In the genomic region with DNA sequence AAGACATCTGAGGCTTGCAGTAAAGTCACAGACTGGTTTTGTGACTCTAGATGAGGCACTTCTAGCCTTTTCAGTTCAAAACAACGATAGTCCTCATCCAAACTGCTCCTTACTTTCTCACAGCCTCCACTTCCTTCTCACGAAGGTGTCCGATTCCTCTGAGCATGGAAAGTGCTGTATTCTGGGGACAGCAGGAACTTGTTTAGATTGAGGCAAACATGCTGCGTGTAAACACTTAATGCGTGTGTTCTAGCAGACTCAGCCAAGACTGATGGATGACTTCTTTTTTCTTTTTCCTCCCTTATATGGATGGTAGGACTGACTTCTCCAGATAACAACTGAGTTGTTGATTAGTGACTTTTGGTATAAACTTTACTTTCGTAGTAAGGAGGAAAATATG, we compare ENCODE assay signal across 1 cellular context.
TF ChIP-seq lines count a peak whose summit lies in the region.

No MANE protein-coding gene starts in this region.

TF ChIP-seq in H1, 55 proteins besides CTCF, POLR2A, EP300 and RAD21:
- TF ChIP-seq KDM4A (IDR thresholded peaks at IDR 0.05; ENCODE audit: low read depth, low read length, severe bottlenecking): no peak
- TF ChIP-seq POU5F1 (IDR thresholded peaks at IDR 0.05; ENCODE audit: low read depth, low read length): no peak
- TF ChIP-seq JUND (IDR thresholded peaks at IDR 0.05; ENCODE audit: low read length): no peak
- TF ChIP-seq GABPA (IDR thresholded peaks at IDR 0.05; ENCODE audit: borderline replicate concordance, insufficient read depth, low read length): no peak
- TF ChIP-seq FOSL1 (IDR thresholded peaks at IDR 0.05; ENCODE audit: insufficient read depth, low read depth, low read length): no peak
- TF ChIP-seq RFX5 (IDR thresholded peaks at IDR 0.05; ENCODE audit: borderline replicate concordance, low read depth, low read length): no peak
- TF ChIP-seq MAX (IDR thresholded peaks at IDR 0.05): no peak
- TF ChIP-seq TAF1 (IDR thresholded peaks at IDR 0.05; ENCODE audit: low read depth, low read length): no peak
- TF ChIP-seq SRF (IDR thresholded peaks at IDR 0.05; ENCODE audit: low read depth, low read length): no peak
- TF ChIP-seq SAP30 (IDR thresholded peaks at IDR 0.05; ENCODE audit: insufficient read depth, insufficient replicate concordance, low read length): no peak
- TF ChIP-seq CBX5 (IDR thresholded peaks at IDR 0.05; ENCODE audit: low read depth, low read length): no peak
- TF ChIP-seq CEBPB (IDR thresholded peaks at IDR 0.05; ENCODE audit: low read depth, low read length): no peak
- TF ChIP-seq BACH1 (IDR thresholded peaks at IDR 0.05; ENCODE audit: low read length): no peak
